Comparison of ENCODE assay signal across 1 cellular context in the genomic region with DNA sequence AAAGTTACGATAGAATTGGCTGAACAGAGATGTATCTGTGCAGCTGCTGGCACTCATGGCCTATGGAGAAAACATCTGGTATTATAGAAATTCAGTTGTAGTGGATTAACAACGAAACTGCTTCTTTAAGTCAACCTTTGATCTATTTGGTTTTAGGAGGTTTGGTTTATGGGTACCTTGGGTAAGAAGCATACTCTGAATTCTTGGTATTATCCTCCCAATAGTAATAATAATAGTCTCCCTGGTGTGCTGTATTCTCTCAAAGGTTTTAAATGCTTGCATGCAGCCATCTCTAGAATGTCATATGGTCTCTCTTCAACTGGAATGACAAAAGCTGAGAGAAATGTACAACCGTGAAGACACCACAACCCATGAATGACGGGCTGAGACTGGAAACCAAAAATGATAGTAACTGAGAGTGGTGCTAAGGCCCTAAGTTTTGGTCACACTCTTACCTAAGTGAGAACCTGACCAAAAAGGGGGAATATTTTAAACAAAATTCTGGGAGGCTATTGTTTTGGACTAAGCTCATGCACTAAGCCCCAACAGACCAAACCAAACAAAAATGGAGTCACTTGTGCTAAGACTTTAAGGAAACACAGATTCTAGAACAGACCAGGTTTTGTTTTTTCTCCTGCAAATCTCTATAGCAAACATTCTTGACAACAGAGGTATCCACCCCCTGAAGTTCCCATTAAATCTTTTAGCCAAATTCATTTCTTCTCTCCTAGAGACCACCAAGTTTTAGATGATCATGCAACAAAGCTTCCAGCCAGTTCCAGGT.
TF ChIP-seq lines count a peak whose summit lies in the region.

No MANE protein-coding gene starts in this region.

TF ChIP-seq in WTC11, 78 proteins besides CTCF, POLR2A, EP300 and RAD21 (continued from another document):
- TF ChIP-seq, protein P1, sequence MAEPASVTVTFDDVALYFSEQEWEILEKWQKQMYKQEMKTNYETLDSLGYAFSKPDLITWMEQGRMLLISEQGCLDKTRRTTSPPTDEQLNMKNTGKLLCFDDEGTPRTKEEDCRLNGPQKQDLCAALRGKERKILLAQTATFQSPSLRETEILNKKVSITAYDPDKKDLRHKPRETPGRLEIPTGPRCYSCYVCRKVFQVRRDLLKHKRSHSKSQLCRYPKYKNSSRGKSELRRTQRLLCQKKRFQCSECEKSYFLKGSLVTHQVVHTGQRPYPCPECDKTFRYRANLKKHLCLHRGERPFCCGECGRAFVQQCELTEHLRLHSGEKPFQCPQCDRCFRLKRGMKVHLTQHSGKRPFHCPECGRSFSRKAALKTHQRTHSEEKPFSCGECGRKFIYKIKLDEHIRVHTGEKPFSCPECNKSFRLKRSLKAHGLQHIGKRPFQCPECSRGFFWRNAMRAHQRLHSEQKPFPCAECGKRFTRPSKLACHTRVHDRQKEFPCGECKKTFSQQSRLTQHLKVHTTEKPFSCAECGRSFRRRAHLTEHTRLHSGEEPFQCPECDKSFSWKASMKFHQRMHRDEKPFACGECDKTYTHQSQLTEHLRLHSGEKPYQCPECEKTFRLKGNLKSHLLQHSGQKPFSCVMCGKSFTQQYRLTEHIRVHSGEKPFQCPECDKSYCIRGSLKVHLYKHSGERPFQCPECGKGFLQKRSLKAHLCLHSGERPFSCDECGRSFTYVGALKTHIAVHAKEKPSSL (CRISPR knock-in tag; conservative IDR thresholded peaks at IDR 0.05): peak; percentile 71; the same call in 1 of the 2 replicates
- TF ChIP-seq, protein P2, sequence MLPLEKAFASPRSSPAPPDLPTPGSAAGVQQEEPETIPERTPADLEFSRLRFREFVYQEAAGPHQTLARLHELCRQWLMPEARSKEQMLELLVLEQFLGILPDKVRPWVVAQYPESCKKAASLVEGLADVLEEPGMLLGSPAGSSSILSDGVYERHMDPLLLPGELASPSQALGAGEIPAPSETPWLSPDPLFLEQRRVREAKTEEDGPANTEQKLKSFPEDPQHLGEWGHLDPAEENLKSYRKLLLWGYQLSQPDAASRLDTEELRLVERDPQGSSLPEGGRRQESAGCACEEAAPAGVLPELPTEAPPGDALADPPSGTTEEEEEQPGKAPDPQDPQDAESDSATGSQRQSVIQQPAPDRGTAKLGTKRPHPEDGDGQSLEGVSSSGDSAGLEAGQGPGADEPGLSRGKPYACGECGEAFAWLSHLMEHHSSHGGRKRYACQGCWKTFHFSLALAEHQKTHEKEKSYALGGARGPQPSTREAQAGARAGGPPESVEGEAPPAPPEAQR (CRISPR knock-in tag; IDR thresholded peaks at IDR 0.05): peak; percentile 92
